Comparison of ENCODE assay signal across 2 cellular contexts in genomic region chr2:84492571-84492970, GRCh38.
TF ChIP-seq lines count a peak whose summit lies in the region.

No MANE protein-coding gene starts in this region.

TF ChIP-seq in HepG2, 621 proteins besides CTCF, POLR2A, EP300 and RAD21:
- TF ChIP-seq STAG1 (CRISPR knock-in tag; IDR thresholded peaks at IDR 0.05) (peak; percentile 23), ZNF678 (CRISPR knock-in tag; IDR thresholded peaks at IDR 0.05) (no peak)

TF ChIP-seq in H1, 55 proteins besides CTCF, POLR2A, EP300 and RAD21:
- TF ChIP-seq SP2 (IDR thresholded peaks at IDR 0.05; ENCODE audit: low read length): no peak
- no peak for TF ChIP-seq SIRT6 (IDR thresholded peaks at IDR 0.05; ENCODE audit: low read length)
- no peak for TF ChIP-seq E2F6 (IDR thresholded peaks at IDR 0.05)
- no peak for TF ChIP-seq SRF (IDR thresholded peaks at IDR 0.05; ENCODE audit: low read depth, low read length)
TF ChIP-seq in H1: peak in this region for 0.
